18 cellular contexts compared by ENCODE assay signal in the genomic region with DNA sequence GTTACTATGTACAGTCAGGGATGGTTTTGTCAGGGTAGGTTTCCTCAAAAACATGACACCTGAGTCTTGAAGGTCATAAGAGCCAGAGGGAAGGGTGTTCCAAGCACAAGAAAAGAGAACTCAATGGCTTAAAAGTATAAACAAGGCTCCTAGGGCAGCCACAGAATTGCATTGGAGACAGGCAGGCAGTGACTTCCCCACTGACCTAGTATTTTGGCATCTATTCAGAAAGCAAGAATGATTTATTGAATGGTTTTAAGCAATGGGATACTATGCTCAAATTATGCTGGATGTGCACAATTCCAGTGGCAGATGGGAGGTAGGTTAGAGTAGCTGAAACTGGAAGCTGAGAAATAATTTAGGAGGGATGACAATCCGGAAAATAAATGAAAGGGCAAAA. TPM values are rescaled to one million over a fixed set of nuclear protein-coding genes. Genes with fewer than 3 reads are reported as not detected.
DNase-seq lines count a peak whose midpoint lies in the region; ATAC-seq, FAIRE-seq and TF ChIP-seq lines count a peak whose summit lies in the region.
"Had no signal": no experiment of that assay in that cellular context is flagged by ENCODE, and none has a peak within 500 bp of the region (broad histone marks: within the 10 kb centered on the region; RNA-seq: fewer than 3 reads in every experiment).

No MANE protein-coding gene starts in this region.

- H3K36me3 ChIP-seq in HEK293 (ENCODE audit: control insufficient read depth in 2 of 2, insufficient read depth in 1 of 2, low read length in 2 of 2) (peaks cover 0 to 27% of the 10 kb centered on the region in 2 experiments; a peak in 2 of 3 replicates), PC-3 (ENCODE audit: low read depth, low read length) (peaks cover 24% of the 10 kb centered on the region)

- no peak overlapping the region for H3K4me2 ChIP-seq in PC-3 (ENCODE audit: low read length)

- H4K20me1 ChIP-seq in PC-3 (ENCODE audit: low read length) = no peaks in the 10 kb centered on the region

- BruUV-seq in PC-3 (replicated peaks; lab: Mats Ljungman, UMichigan) = no TSS peak

- POLR2A ChIA-PET in HEK293 (lab: Yijun Ruan, JAX) (no interaction called here), PC-3 (lab: Charles Lee; ENCODE audit: unreplicated experiment) (interaction anchor here (0.7 kb wide), 1 partner anchor 524 kb away, joined by 4 read pairs; no protein-coding TSS in a partner anchor)

- 0 out of 2 replicates have a peak overlapping the region, but pooled peaks have one; percentile 1 for H3K9ac ChIP-seq in PC-3 (ENCODE audit: low read length)

- no peaks in the 10 kb centered on the region for H3K4me1 ChIP-seq in HEK293 (ENCODE audit: control insufficient read depth, insufficient read depth, low read length)
- peaks cover 33% of the 10 kb centered on the region for H3K4me1 ChIP-seq in PC-3 (ENCODE audit: insufficient read depth, low read length)
- H3K4me1 ChIP-seq: SJCRH30 had no signal

- H3K4me3 ChIP-seq in AG10803 (ENCODE audit: low read length) (no peak overlapping the region), HEK293 (ENCODE audit: low read depth, low read length) (no peak overlapping the region), PC-3 (ENCODE audit: low read length) (no peak overlapping the region), fibroblast of mammary gland (ENCODE audit: control insufficient read depth, low read depth, low read length) (no peak overlapping the region)
- H3K4me3 ChIP-seq: SJCRH30 had no signal

- no peak for ATAC-seq in PC-3
- no peak for ATAC-seq in GM21529 (IDR thresholded peaks at IDR 0.05; ENCODE audit: unreplicated experiment)

- H3K9me2 ChIP-seq in PC-3 (replicated peaks; ENCODE audit: low read length) = no peaks in the 10 kb centered on the region

- CTCF ChIA-PET in HEK293 (lab: Yijun Ruan, JAX) = interaction anchor here (0.6 to 0.7 kb wide), 2 partner anchors 33 to 177 kb away, joined by 3 to 5 read pairs; no protein-coding TSS in a partner anchor
- CTCF ChIA-PET in PC-3 (lab: Charles Lee) = interaction anchor here (1.4 kb wide), 1 partner anchor 52 kb away, joined by 4 read pairs; no protein-coding TSS in a partner anchor

- no peaks in the 10 kb centered on the region for H3K27me3 ChIP-seq in PC-3 (ENCODE audit: low read length)
- H3K27me3 ChIP-seq: SJCRH30 had no signal

- no peak for TF ChIP-seq CTCF in AG10803 (conservative IDR thresholded peaks at IDR 0.05; ENCODE audit: low read length)
- TF ChIP-seq CTCF in HEK293 (tag by site-specific recombination; IDR thresholded peaks at IDR 0.05) = no peak
- no peak for TF ChIP-seq CTCF in PC-3 (conservative IDR thresholded peaks at IDR 0.05; ENCODE audit: low read depth, low read length)
- no peak for TF ChIP-seq CTCF in fibroblast of mammary gland (conservative IDR thresholded peaks at IDR 0.05; ENCODE audit: control insufficient read depth, insufficient read depth, low read depth, low read length)

- no peaks in the 10 kb centered on the region for H3F3A ChIP-seq in PC-3 (ENCODE audit: low read length, unreplicated experiment)

- H3K79me2 ChIP-seq in PC-3 (ENCODE audit: low read length) = peaks cover 3% of the 10 kb centered on the region; the same call in 1 of the 2 replicates

- TF ChIP-seq POLR2A in GM12891 (IDR thresholded peaks at IDR 0.05; ENCODE audit: low read depth, low read length) = no peak

- FAIRE-seq in GM12891 (lab: Jason Lieb, UNC) = no peak
- FAIRE-seq: GM18507 had no signal

- DNase-seq in AG10803 (ENCODE audit: low read depth) (peak; percentile 42), PC-3 (no peak), fibroblast of mammary gland (ENCODE audit: low read depth) (peak; percentile 34), GM12891 (ENCODE audit: insufficient read length, low spot score) (no peak), NCI-H1105 (lab: John Stamatoyannopoulos, UW) (no peak)
- no peak for DNase-seq in activated CD4-positive, alpha-beta T cell treated with anti-CD3 and anti-CD28 coated beads for 1 hour
- DNase-seq: ACHN; CD8-positive, alpha-beta memory T cell; DMS153; HFFc6; Karpas-422; MV-4-11; RPMI8226; SJCRH30; SW 1271 had no signal

- no peak overlapping the region for H2AFZ ChIP-seq in PC-3 (ENCODE audit: low read length)

- no peak overlapping the region for H3K27ac ChIP-seq in HEK293 (ENCODE audit: extremely low read depth, low read depth, low read length)
- H3K27ac ChIP-seq in PC-3 (ENCODE audit: low read length) = peak overlapping the region; percentile 60; the same call in 1 of the 2 replicates
- H3K27ac ChIP-seq: SJCRH30 had no signal

- intact Hi-C loops in PC-3 (cut with micrococcal nuclease) = no loop called here

- H3K9me3 ChIP-seq in HEK293 (ENCODE audit: control insufficient read depth, insufficient read depth, low read depth, low read length) (no peaks in the 10 kb centered on the region), PC-3 (ENCODE audit: low read length) (no peaks in the 10 kb centered on the region)
- H3K9me3 ChIP-seq: SJCRH30 had no signal

TF ChIP-seq in HEK293, 187 proteins besides CTCF, POLR2A, EP300 and RAD21:
- peak; percentile 10; the same call in 1 of the 2 replicates for TF ChIP-seq OSR2 (tag by site-specific recombination; IDR thresholded peaks at IDR 0.05)
- TF ChIP-seq ZNF202 (tag by site-specific recombination; IDR thresholded peaks at IDR 0.05; ENCODE audit: borderline replicate concordance) = no peak

TF ChIP-seq in GM12891, 5 proteins besides CTCF, POLR2A, EP300 and RAD21:
- TF ChIP-seq POLR2AphosphoS5 (IDR thresholded peaks at IDR 0.05; ENCODE audit: low read depth, low read length) (no peak), SPI1 (IDR thresholded peaks at IDR 0.05; ENCODE audit: low read depth, low read length) (no peak), TAF1 (IDR thresholded peaks at IDR 0.05; ENCODE audit: low read depth, low read length) (no peak), POU2F2 (IDR thresholded peaks at IDR 0.05; ENCODE audit: low read depth, low read length) (no peak), PAX5 (IDR thresholded peaks at IDR 0.05; ENCODE audit: insufficient read depth, low read length, severe bottlenecking) (no peak)

RNA-seq across cellular contexts. Expression of a gene that starts 54.0 kb away (rescaled TPM):
- total RNA-seq in PC-3 (2014; rRNA removed) = 9.6 and 15.7 TPM in 2 replicates
- polyA plus RNA-seq in GM12891 (2012; ENCODE audit: low read depth, missing spikeins) = 5.0 TPM

Comparison
In these comparisons a context has a peak if more than half of its experiments do, and no peak if none do; other contexts are left out.
1. DNase-seq: peak in AG10803 (single experiment) and fibroblast of mammary gland (single experiment); none in PC-3 (single experiment), GM12891 (single experiment), NCI-H1105 (single experiment) and activated CD4-positive, alpha-beta T cell treated with anti-CD3 and anti-CD28 coated beads for 1 hour (single experiment).